ENCODE assay signal across 10 cellular contexts in genomic region chr5:179914032-179914755, GRCh38. TPM values are rescaled to one million over a fixed set of nuclear protein-coding genes. Genes with fewer than 3 reads are reported as not detected.
A peak's percentile ranks its signal among the peaks of the same experiment; 100 is the strongest.
DNase-seq lines count a peak whose midpoint lies in the region; ATAC-seq and TF ChIP-seq lines count a peak whose summit lies in the region.
"Had no signal": no experiment of that assay in that cellular context is flagged by ENCODE, and none has a peak within 500 bp of the region (broad histone marks: within the 10 kb centered on the region; RNA-seq: fewer than 3 reads in every experiment).

No MANE protein-coding gene starts in this region.

- peak; percentile 19 for DNase-seq in activated naive CD4-positive, alpha-beta T cell treated with anti-CD3 and anti-CD28 coated beads for 36 hours
- DNase-seq in activated naive CD4-positive, alpha-beta T cell (lab: John Stamatoyannopoulos, UW) = no peak
- DNase-seq in PC-3 (peak; percentile 91), heart right ventricle (no peak), stromal cell of bone marrow (ENCODE audit: low read depth) (peak; percentile 33), DMS79 (lab: John Stamatoyannopoulos, UW) (no peak), NCI-H2227 (lab: John Stamatoyannopoulos, UW; ENCODE audit: unreplicated experiment) (no peak)
- DNase-seq: DMS79 treated with DMSO at 0.1 percent for 48 hours had no signal

- H3K36me3 Mint-ChIP-seq in activated naive CD4-positive, alpha-beta T cell treated with anti-CD3 and anti-CD28 coated beads for 36 hours (ENCODE audit: low read depth) = no peaks in the 10 kb centered on the region

- H3K36me3 ChIP-seq in PC-3 (ENCODE audit: low read depth, low read length) (no peaks in the 10 kb centered on the region), heart right ventricle (no peaks in the 10 kb centered on the region)

- H3K9me3 Mint-ChIP-seq in activated naive CD4-positive, alpha-beta T cell treated with anti-CD3 and anti-CD28 coated beads for 36 hours = no peaks in the 10 kb centered on the region

- intact Hi-C loops in activated naive CD4-positive, alpha-beta T cell treated with anti-CD3 and anti-CD28 coated beads for 36 hours (cut with micrococcal nuclease) = no loop called here
- intact Hi-C loops in PC-3 (cut with micrococcal nuclease) (no loop called here), heart right ventricle (cut with DNase I) (no loop called here)

- H3K4me3 Mint-ChIP-seq in activated naive CD4-positive, alpha-beta T cell treated with anti-CD3 and anti-CD28 coated beads for 36 hours = no peak overlapping the region

- H3K4me1 ChIP-seq in PC-3 (ENCODE audit: insufficient read depth, low read length) (peaks cover 15% of the 10 kb centered on the region), heart right ventricle (peaks cover 0 to 26% (median 0%) of the 10 kb centered on the region in 9 donors)
- H3K4me1 ChIP-seq: parathyroid adenoma had no signal

- H3K27ac Mint-ChIP-seq in activated naive CD4-positive, alpha-beta T cell treated with anti-CD3 and anti-CD28 coated beads for 36 hours = no peak overlapping the region

- H3K4me3 ChIP-seq in PC-3 (ENCODE audit: low read length) (no peak overlapping the region), heart right ventricle (no peak overlapping the region)

- H3K4me2 ChIP-seq in PC-3 (ENCODE audit: low read length) = peak overlapping the region; percentile 78

- ATAC-seq in PC-3 (peak; percentile 99), heart right ventricle (peak in 6 of 8 donors; percentile 27 to 60 (median 34)), HG02840 (IDR thresholded peaks at IDR 0.05; ENCODE audit: low FRiP score, unreplicated experiment) (no peak)

- no peaks in the 10 kb centered on the region for H3K27me3 Mint-ChIP-seq in activated naive CD4-positive, alpha-beta T cell treated with anti-CD3 and anti-CD28 coated beads for 36 hours (ENCODE audit: low read depth)

- H3K4me1 Mint-ChIP-seq in activated naive CD4-positive, alpha-beta T cell treated with anti-CD3 and anti-CD28 coated beads for 36 hours (ENCODE audit: low read depth) = no peaks in the 10 kb centered on the region

- no peaks in the 10 kb centered on the region for H3K9me2 ChIP-seq in PC-3 (replicated peaks; ENCODE audit: low read length)

- H3K9ac ChIP-seq in PC-3 (ENCODE audit: low read length) = peak overlapping the region; percentile 74
- H3K9ac ChIP-seq: parathyroid adenoma had no signal

- peak overlapping the region; percentile 80 for H2AFZ ChIP-seq in PC-3 (ENCODE audit: low read length)
- H2AFZ ChIP-seq: parathyroid adenoma had no signal

- H3F3A ChIP-seq in PC-3 (ENCODE audit: low read length, unreplicated experiment) = no peaks in the 10 kb centered on the region

- TF ChIP-seq CTCF in PC-3 (conservative IDR thresholded peaks at IDR 0.05; ENCODE audit: low read depth, low read length) (no peak), heart right ventricle (IDR thresholded peaks at IDR 0.05) (no peak)

- H3K9me3 ChIP-seq in PC-3 (ENCODE audit: low read length) = no peaks in the 10 kb centered on the region
- no peaks in the 10 kb centered on the region for H3K9me3 ChIP-seq in heart right ventricle

- 72 to 75% methylated on average over 8 of the region's 8 CpGs for WGBS in heart right ventricle, 2 donors

- CTCF ChIA-PET in activated naive CD4-positive, alpha-beta T cell treated with anti-CD3 and anti-CD28 coated beads for 36 hours (lab: Charles Lee) = interaction anchor here (1.1 kb wide), 1 partner anchor 27 kb away, joined by 3 read pairs; no protein-coding TSS in a partner anchor
- CTCF ChIA-PET in PC-3 (lab: Charles Lee) = no interaction called here

- no peaks in the 10 kb centered on the region for H4K20me1 ChIP-seq in PC-3 (ENCODE audit: low read length)

- H3K79me2 ChIP-seq in PC-3 (ENCODE audit: low read length) = no peaks in the 10 kb centered on the region
- H3K79me2 ChIP-seq: parathyroid adenoma had no signal

- no peaks in the 10 kb centered on the region for H3K27me3 ChIP-seq in PC-3 (ENCODE audit: low read length)
- no peaks in the 10 kb centered on the region for H3K27me3 ChIP-seq in heart right ventricle

- BruUV-seq in PC-3 (replicated peaks; lab: Mats Ljungman, UMichigan) = TSS peak; percentile 98

- peak overlapping the region; percentile 92 for H3K27ac ChIP-seq in PC-3 (ENCODE audit: low read length)
- peak overlapping the region in 1 of 10 donors; percentile 70 for H3K27ac ChIP-seq in heart right ventricle
- H3K27ac ChIP-seq: parathyroid adenoma had no signal

- POLR2A ChIA-PET in PC-3 (lab: Charles Lee; ENCODE audit: unreplicated experiment) = interaction anchor here (0.6 kb wide), 1 partner anchor 959 kb away, joined by 3 read pairs; no protein-coding TSS in a partner anchor

RNA-seq across cellular contexts. Expression of gene TBC1D9B, which starts 6.5 kb away (rescaled TPM):
- total RNA-seq in activated naive CD4-positive, alpha-beta T cell treated with anti-CD3 and anti-CD28 coated beads for 36 hours = 10 to 100 TPM; 40.2 to 40.4 TPM
- total RNA-seq in PC-3 (2014; rRNA removed) = 44.9 and 67.7 TPM in 2 replicates
- total RNA-seq in heart right ventricle = 10 to 100 TPM; 26.0 to 52.1 (median 33.7) TPM
- 10 to 100 TPM; 31.0 to 31.4 TPM for polyA plus RNA-seq in heart right ventricle

RNA-seq across cellular contexts. Expression of gene MRNIP, which starts 55.6 kb away (rescaled TPM):
- total RNA-seq in activated naive CD4-positive, alpha-beta T cell treated with anti-CD3 and anti-CD28 coated beads for 36 hours = 10 to 100 TPM; 16.2 to 16.3 TPM
- total RNA-seq in PC-3 (2014; rRNA removed) (20.2 and 26.1 TPM in 2 replicates), heart right ventricle (10 to 100 TPM in 8 of 10 donors, 1 to 10 TPM in 2; 6.6 to 14.4 (median 12.7) TPM)
- 10 to 100 TPM; 12.6 to 45.1 TPM for polyA plus RNA-seq in heart right ventricle

Comparison
In these comparisons a context has a peak if more than half of its experiments do, and no peak if none do; other contexts are left out.
1. DNase-seq: peak in activated naive CD4-positive, alpha-beta T cell treated with anti-CD3 and anti-CD28 coated beads for 36 hours (single experiment), PC-3 (single experiment) and stromal cell of bone marrow (single experiment); none in activated naive CD4-positive, alpha-beta T cell (0 of 4), heart right ventricle (0 of 2), DMS79 (single experiment) and NCI-H2227 (single experiment).